In the genomic region with DNA sequence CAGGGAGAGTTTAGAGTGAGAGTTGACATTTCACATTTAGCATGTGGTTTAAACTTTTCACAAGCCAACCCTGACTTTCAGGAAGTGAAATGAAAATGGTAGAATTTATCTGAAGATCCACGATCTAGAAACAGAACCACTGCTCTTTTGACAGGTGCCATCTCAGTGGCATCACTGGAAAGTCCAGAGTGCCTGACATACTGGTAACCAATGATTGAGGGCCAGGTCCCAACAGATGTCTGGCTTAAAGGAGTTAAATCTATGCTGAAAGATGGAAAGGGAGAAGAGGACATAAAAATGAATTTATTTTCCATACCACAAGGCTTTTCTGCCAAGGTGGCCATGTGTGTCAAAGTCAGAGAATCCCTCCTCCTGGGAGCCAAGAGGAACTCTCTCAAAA, we compare ENCODE assay signal across 22 cellular contexts. TPM values are rescaled to one million over a fixed set of nuclear protein-coding genes. Genes with fewer than 3 reads are reported as not detected.
DNase-seq lines count a peak whose midpoint lies in the region; ATAC-seq and TF ChIP-seq lines count a peak whose summit lies in the region.
"Had no signal": no experiment of that assay in that cellular context is flagged by ENCODE, and none has a peak within 500 bp of the region (broad histone marks: within the 10 kb centered on the region; RNA-seq: fewer than 3 reads in every experiment).

No MANE protein-coding gene starts in this region.

- H3K9ac ChIP-seq in MM.1S (ENCODE audit: low read length): no peak overlapping the region
- H3K9ac ChIP-seq: KMS-11 had no signal

- H3K27me3 Mint-ChIP-seq in activated T-cell treated with anti-CD3 and anti-CD28 coated beads, Interleukin-2, amount 50 U/mL, for 72 hours (ENCODE audit: low read depth): peaks cover 8% of the 10 kb centered on the region
- H3K27me3 Mint-ChIP-seq in activated naive CD8-positive, alpha-beta T cell: no peaks in the 10 kb centered on the region
- H3K27me3 Mint-ChIP-seq in stimulated activated naive B cell treated with anti-CD40 and anti-IgM and Interleukin-4, amounts not matched to agents 10 μg/mL and 1 μg/mL and 100 μg/mL, for 72 hours: peaks cover 10 to 14% of the 10 kb centered on the region in 2 donors

- no peaks in the 10 kb centered on the region for H3K9me2 ChIP-seq in MM.1S (replicated peaks; ENCODE audit: insufficient read depth, low read length)
- no peaks in the 10 kb centered on the region for H3K9me2 ChIP-seq in hepatocyte (replicated peaks; ENCODE audit: insufficient read depth)

- no peak overlapping the region for H2AFZ ChIP-seq in MM.1S (ENCODE audit: low read length)
- no peak overlapping the region for H2AFZ ChIP-seq in hepatocyte
- H2AFZ ChIP-seq: PC-9 had no signal

- no peak overlapping the region for H3K4me2 ChIP-seq in MM.1S (ENCODE audit: low read depth, low read length)
- H3K4me2 ChIP-seq in hepatocyte: no peak overlapping the region
- H3K4me2 ChIP-seq: KMS-11, PC-9 had no signal

- H3K9me3 ChIP-seq in MM.1S (replicated peaks; ENCODE audit: insufficient read depth, low read length) (no peaks in the 10 kb centered on the region), hepatocyte (ENCODE audit: low read depth) (no peaks in the 10 kb centered on the region), transverse colon (no peaks in the 10 kb centered on the region)
- H3K9me3 ChIP-seq: BE2C, HAP-1 had no signal

- no peak overlapping the region for H3K27ac ChIP-seq in MM.1S (ENCODE audit: low read length)
- H3K27ac ChIP-seq in hepatocyte: no peak overlapping the region
- H3K27ac ChIP-seq in transverse colon: no peak overlapping the region
- H3K27ac ChIP-seq: KMS-11, PC-9 had no signal

- H4K20me1 ChIP-seq in MM.1S (ENCODE audit: insufficient read depth, low read length) (no peaks in the 10 kb centered on the region), hepatocyte (ENCODE audit: insufficient read depth, poor library complexity, severe bottlenecking) (no peaks in the 10 kb centered on the region)

- in situ Hi-C loops in transverse colon (cut with MboI; ENCODE audit: low pct_ligation_motif_present in 1 of 4, low pct_unique_long_range_greater_than_20kb in 1 of 4, low sequenced_read_pairs in 3 of 4): no loop called here

- no peak overlapping the region for H3K27ac Mint-ChIP-seq in activated T-cell treated with anti-CD3 and anti-CD28 coated beads, Interleukin-2, amount 50 U/mL, for 72 hours
- peak overlapping the region; percentile 86 for H3K27ac Mint-ChIP-seq in activated naive CD8-positive, alpha-beta T cell
- H3K27ac Mint-ChIP-seq in stimulated activated naive B cell treated with anti-CD40 and anti-IgM and Interleukin-4, amounts not matched to agents 10 μg/mL and 1 μg/mL and 100 μg/mL, for 72 hours: peak overlapping the region; percentile 73

- no peaks in the 10 kb centered on the region for H3K9me3 Mint-ChIP-seq in activated T-cell treated with anti-CD3 and anti-CD28 coated beads, Interleukin-2, amount 50 U/mL, for 72 hours
- H3K9me3 Mint-ChIP-seq in activated naive CD8-positive, alpha-beta T cell (ENCODE audit: low read depth): no peaks in the 10 kb centered on the region
- H3K9me3 Mint-ChIP-seq in stimulated activated naive B cell treated with anti-CD40 and anti-IgM and Interleukin-4, amounts not matched to agents 10 μg/mL and 1 μg/mL and 100 μg/mL, for 72 hours: no peaks in the 10 kb centered on the region
- H3K9me3 Mint-ChIP-seq: CD4-positive, alpha-beta memory T cell had no signal

- H3K4me3 ChIP-seq in MM.1S (ENCODE audit: low read length) (no peak overlapping the region), hepatocyte (no peak overlapping the region), transverse colon (no peak overlapping the region)
- H3K4me3 ChIP-seq: HAP-1, PC-9 had no signal

- TF ChIP-seq CTCF in MM.1S (IDR thresholded peaks at IDR 0.05; ENCODE audit: low read length) (no peak), hepatocyte (IDR thresholded peaks at IDR 0.05; ENCODE audit: poor library complexity) (no peak), transverse colon (IDR thresholded peaks at IDR 0.05) (no peak)

- no peak for TF ChIP-seq POLR2A in transverse colon (IDR thresholded peaks at IDR 0.05)

- 77% methylated on average over 1 of the region's 1 CpG for WGBS in hepatocyte (ENCODE audit: low lambda C conversion rate, missing lambda C conversion rate)
- WGBS in transverse colon (ENCODE audit: low coverage in 1 of 2), 2 donors: 28% methylated on average over 1 of the region's 1 CpG; no CpG with 5 or more reads in 1 of the 2 donors

- H3K4me1 ChIP-seq in MM.1S (ENCODE audit: low read length) (0 out of 2 replicates have a peak, but pooled peaks cover 11% of the 10 kb centered on the region), hepatocyte (ENCODE audit: insufficient read depth) (no peaks in the 10 kb centered on the region), transverse colon (no peaks in the 10 kb centered on the region)
- H3K4me1 ChIP-seq: BE2C, HAP-1 had no signal

- H3K4me1 Mint-ChIP-seq in activated T-cell treated with anti-CD3 and anti-CD28 coated beads, Interleukin-2, amount 50 U/mL, for 72 hours (ENCODE audit: low read depth): peaks cover 11% of the 10 kb centered on the region
- peaks cover 17% of the 10 kb centered on the region for H3K4me1 Mint-ChIP-seq in activated naive CD8-positive, alpha-beta T cell (ENCODE audit: low read depth)
- H3K4me1 Mint-ChIP-seq in stimulated activated naive B cell treated with anti-CD40 and anti-IgM and Interleukin-4, amounts not matched to agents 10 μg/mL and 1 μg/mL and 100 μg/mL, for 72 hours: peaks cover 13 to 23% of the 10 kb centered on the region in 2 donors

- no peak for DNase-seq in activated T-cell treated with anti-CD3 and anti-CD28 coated beads, Interleukin-2, amount 50 U/mL, for 72 hours
- DNase-seq in activated T-cell treated with anti-CD3 and anti-CD28 coated beads, Interleukin-2, amount 50 U/mL, for 1 hour: no peak
- DNase-seq in MM.1S (peak; percentile 36), hepatocyte (ENCODE audit: low spot score) (no peak), DMS153 (lab: John Stamatoyannopoulos, UW) (no peak), transverse colon (no peak)
- peak; percentile 43 for DNase-seq in stimulated activated naive B cell treated with anti-CD40 and anti-IgM and Interleukin-4, amounts not matched to agents 10 μg/mL and 1 μg/mL and 100 μg/mL, for 72 hours
- DNase-seq: BE2C; Calu3; CD4-positive, alpha-beta memory T cell; DMS53; EL; NCI-H1436; NCI-H1930; NCI-H2171; NCI-H526; PC-9 had no signal

- H3K36me3 ChIP-seq in MM.1S (replicated peaks; ENCODE audit: insufficient read depth, low read length): no peaks in the 10 kb centered on the region
- H3K36me3 ChIP-seq in hepatocyte (replicated peaks; ENCODE audit: insufficient read depth, low read depth): no peaks in the 10 kb centered on the region
- no peaks in the 10 kb centered on the region for H3K36me3 ChIP-seq in transverse colon
- H3K36me3 ChIP-seq: BE2C, HAP-1 had no signal

- H3K36me3 Mint-ChIP-seq in activated T-cell treated with anti-CD3 and anti-CD28 coated beads, Interleukin-2, amount 50 U/mL, for 72 hours (ENCODE audit: insufficient read depth in 2 of 2): no peaks in the 10 kb centered on the region
- no peaks in the 10 kb centered on the region for H3K36me3 Mint-ChIP-seq in activated naive CD8-positive, alpha-beta T cell
- H3K36me3 Mint-ChIP-seq in stimulated activated naive B cell treated with anti-CD40 and anti-IgM and Interleukin-4, amounts not matched to agents 10 μg/mL and 1 μg/mL and 100 μg/mL, for 72 hours: no peaks in the 10 kb centered on the region
- H3K36me3 Mint-ChIP-seq: CD4-positive, alpha-beta memory T cell had no signal

- ATAC-seq in activated T-cell treated with anti-CD3 and anti-CD28 coated beads, Interleukin-2, amount 50 U/mL, for 72 hours (replicated peaks in 1 of 2): no peak
- ATAC-seq in stimulated activated naive B cell treated with anti-CD40 and anti-IgM and Interleukin-4, amounts not matched to agents 10 μg/mL and 1 μg/mL and 100 μg/mL, for 72 hours (replicated peaks): peak; percentile 56 to 59

- intact Hi-C loops in transverse colon (cut with DNase I; ENCODE audit: low total_unique reads): no loop called here

- no peak for TF ChIP-seq EP300 in transverse colon (IDR thresholded peaks at IDR 0.05; ENCODE audit: low read depth)

- H3K79me2 ChIP-seq in MM.1S (ENCODE audit: low read length) (no peaks in the 10 kb centered on the region), hepatocyte (no peaks in the 10 kb centered on the region)

- H3K27me3 ChIP-seq in MM.1S (replicated peaks; ENCODE audit: insufficient read depth, low read length) (peaks cover 11% of the 10 kb centered on the region; the same call in 1 of the 2 replicates), hepatocyte (peaks cover 3% of the 10 kb centered on the region), transverse colon (peaks cover 7% of the 10 kb centered on the region)
- H3K27me3 ChIP-seq: BE2C had no signal

- no peaks in the 10 kb centered on the region; the same call in 1 of the 2 replicates for H3F3A ChIP-seq in MM.1S (ENCODE audit: insufficient read depth, low read length)

- H3K4me3 Mint-ChIP-seq in activated T-cell treated with anti-CD3 and anti-CD28 coated beads, Interleukin-2, amount 50 U/mL, for 72 hours: peak overlapping the region; percentile 14 to 25
- no peak overlapping the region for H3K4me3 Mint-ChIP-seq in activated naive CD8-positive, alpha-beta T cell
- no peak overlapping the region for H3K4me3 Mint-ChIP-seq in stimulated activated naive B cell treated with anti-CD40 and anti-IgM and Interleukin-4, amounts not matched to agents 10 μg/mL and 1 μg/mL and 100 μg/mL, for 72 hours
- H3K4me3 Mint-ChIP-seq: CD4-positive, alpha-beta memory T cell had no signal

RNA-seq across cellular contexts. Expression of gene IL36G, which starts 2.7 kb away (rescaled TPM):
- not detected for total RNA-seq in activated T-cell treated with anti-CD3 and anti-CD28 coated beads, Interleukin-2, amount 50 U/mL, for 72 hours
- total RNA-seq in hepatocyte (0.20 TPM in 1 of 2 replicates, not detected in the other), transverse colon (1 to 10 TPM in 1 of 4 donors, not detected in 3; 2.8 TPM)
- polyA plus RNA-seq in hepatocyte: 1.0 TPM in 1 of 2 replicates, not detected in the other
- total RNA-seq: CD4-positive, alpha-beta memory T cell; HT-29; M059J; PC-9 had no signal
- polyA plus RNA-seq: CD4-positive, alpha-beta memory T cell had no signal

RNA-seq across cellular contexts. Expression of gene IL36A, which starts 24.7 kb away (rescaled TPM):
- total RNA-seq in activated T-cell treated with anti-CD3 and anti-CD28 coated beads, Interleukin-2, amount 50 U/mL, for 72 hours: under 1 TPM in 1 of 2 donors, not detected in 1; 0.84 TPM
- total RNA-seq in hepatocyte (not detected in 2 replicates), transverse colon (not detected)
- polyA plus RNA-seq in hepatocyte: not detected in 2 replicates
- total RNA-seq: Calu3; CD4-positive, alpha-beta memory T cell; HT-29; M059J; PC-9 had no signal

Comparison
In these comparisons a context has a peak if more than half of its experiments do, and no peak if none do; other contexts are left out.
1. ATAC-seq: peak in stimulated activated naive B cell treated with anti-CD40 and anti-IgM and Interleukin-4, amounts not matched to agents 10 μg/mL and 1 μg/mL and 100 μg/mL, for 72 hours (2 of 2); none in activated T-cell treated with anti-CD3 and anti-CD28 coated beads, Interleukin-2, amount 50 U/mL, for 72 hours (0 of 2).
2. DNase-seq: peak in MM.1S (single experiment) and stimulated activated naive B cell treated with anti-CD40 and anti-IgM and Interleukin-4, amounts not matched to agents 10 μg/mL and 1 μg/mL and 100 μg/mL, for 72 hours (single experiment); none in activated T-cell treated with anti-CD3 and anti-CD28 coated beads, Interleukin-2, amount 50 U/mL, for 72 hours (0 of 2), activated T-cell treated with anti-CD3 and anti-CD28 coated beads, Interleukin-2, amount 50 U/mL, for 1 hour (single experiment), hepatocyte (single experiment), DMS153 (single experiment) and transverse colon (single experiment).
3. H3K4me3 Mint-ChIP-seq: peak in activated T-cell treated with anti-CD3 and anti-CD28 coated beads, Interleukin-2, amount 50 U/mL, for 72 hours (2 of 2); none in activated naive CD8-positive, alpha-beta T cell (single experiment) and stimulated activated naive B cell treated with anti-CD40 and anti-IgM and Interleukin-4, amounts not matched to agents 10 μg/mL and 1 μg/mL and 100 μg/mL, for 72 hours (0 of 2).